In genomic region chrX:132909643-132910042, GRCh38 we compare ENCODE assay signal across 1 cellular context.
TF ChIP-seq lines count a peak whose summit lies in the region.

No MANE protein-coding gene starts in this region.

TF ChIP-seq in IMR-90, 13 proteins besides CTCF, POLR2A, EP300 and RAD21 (continued from another document):
- TF ChIP-seq USF2 (IDR thresholded peaks at IDR 0.05; ENCODE audit: low read depth, low read length) (no peak), RCOR1 (IDR thresholded peaks at IDR 0.05; ENCODE audit: insufficient replicate concordance, low read length) (no peak), CEBPB (IDR thresholded peaks at IDR 0.05; ENCODE audit: low read depth, low read length) (no peak)
